14 cellular contexts compared by ENCODE assay signal in genomic region chrX:153922286-153922573, GRCh38. TPM values are rescaled to one million over a fixed set of nuclear protein-coding genes. Genes with fewer than 3 reads are reported as not detected.
A peak's percentile ranks its signal among the peaks of the same experiment; 100 is the strongest.
DNase-seq lines count a peak whose midpoint lies in the region; ATAC-seq, FAIRE-seq and TF ChIP-seq lines count a peak whose summit lies in the region.
"Had no signal": no experiment of that assay in that cellular context is flagged by ENCODE, and none has a peak within 500 bp of the region (broad histone marks: within the 10 kb centered on the region; RNA-seq: fewer than 3 reads in every experiment).

No MANE protein-coding gene starts in this region.

- no peaks in the 10 kb centered on the region for H3K9me3 ChIP-seq in left ventricle myocardium inferior (replicated peaks)
- H3K9me3 ChIP-seq in keratinocyte (ENCODE audit: control insufficient read depth, low read depth, low read length), result no peaks in the 10 kb centered on the region
- H3K9me3 ChIP-seq in transverse colon, result no peaks in the 10 kb centered on the region
- no peaks in the 10 kb centered on the region for H3K9me3 ChIP-seq in ascending aorta

- H3K27me3 ChIP-seq in left ventricle myocardium inferior (ENCODE audit: low read depth), result no peaks in the 10 kb centered on the region
- no peaks in the 10 kb centered on the region for H3K27me3 ChIP-seq in keratinocyte (ENCODE audit: control insufficient read depth, extremely low read depth, insufficient read depth, low read length)
- no peaks in the 10 kb centered on the region for H3K27me3 ChIP-seq in transverse colon
- H3K27me3 ChIP-seq in ascending aorta, result no peaks in the 10 kb centered on the region
- H3K27me3 ChIP-seq: brain microvascular endothelial cell had no signal

- H3K4me1 ChIP-seq in left ventricle myocardium inferior (peaks cover 58% of the 10 kb centered on the region), keratinocyte (ENCODE audit: control insufficient read depth, extremely low read depth, insufficient read depth, low read length) (peaks cover 20% of the 10 kb centered on the region), transverse colon (peaks cover 0 to 35% (median 10%) of the 10 kb centered on the region in 4 donors), ascending aorta (peaks cover 8 to 9% of the 10 kb centered on the region in 2 donors)

- peaks cover 32% of the 10 kb centered on the region for H3K36me3 Mint-ChIP-seq in activated CD4-positive, alpha-beta memory T cell treated with anti-CD3 and anti-CD28 coated beads for 36 hours

- H3K9ac ChIP-seq in keratinocyte (ENCODE audit: control insufficient read depth, extremely low read depth, insufficient read depth, low read length), result no peak overlapping the region

- no peak for TF ChIP-seq POLR2A in transverse colon (IDR thresholded peaks at IDR 0.05)

- no peak for FAIRE-seq in keratinocyte (lab: Jason Lieb, UNC)
- FAIRE-seq: HTR-8/SVneo had no signal

- POLR2A ChIA-PET in activated CD4-positive, alpha-beta memory T cell treated with anti-CD3 and anti-CD28 coated beads for 36 hours (lab: Charles Lee), result interaction anchor here (0.5 to 4.9 kb wide), 4 partner anchors 22 to 128 kb away, joined by 3 to 17 read pairs (median 3); partner anchors contain the start of genes IDH3G and SSR4

- peak overlapping the region; percentile 37 for H3K4me2 ChIP-seq in keratinocyte (ENCODE audit: control insufficient read depth, extremely low read depth, insufficient read depth, low read depth, low read length)

- no peaks in the 10 kb centered on the region for H3K9me1 ChIP-seq in keratinocyte (ENCODE audit: control insufficient read depth, extremely low read depth, insufficient read depth, low read length)

- 73% methylated on average over 7 of the region's 7 CpGs; no CpG with 5 or more reads in 1 of the 2 donors for WGBS in transverse colon (ENCODE audit: low coverage in 1 of 2), 2 donors

- H3K27ac ChIP-seq in left ventricle myocardium inferior (replicated peaks) (peak overlapping the region; percentile 97), keratinocyte (ENCODE audit: control insufficient read depth, insufficient read depth, low read length) (no peak overlapping the region), transverse colon (peak overlapping the region in 3 of 4 donors; percentile 8 to 62 (median 42)), ascending aorta (no peak overlapping the region)
- H3K27ac ChIP-seq: brain microvascular endothelial cell had no signal

- H4K20me1 ChIP-seq in keratinocyte (ENCODE audit: control insufficient read depth, extremely low read depth, insufficient read depth, low read length), result no peaks in the 10 kb centered on the region

- no peak for ATAC-seq in Right ventricle myocardium superior (ENCODE audit: poor library complexity)

- in situ Hi-C loops in transverse colon (cut with MboI; ENCODE audit: low pct_ligation_motif_present in 1 of 4, low pct_unique_long_range_greater_than_20kb in 1 of 4, low sequenced_read_pairs in 3 of 4), result loop anchor here in 1 of 4 donors (25.0 kb wide), 1 partner anchor 110 kb away; no protein-coding TSS in a partner anchor

- H3K79me2 ChIP-seq in keratinocyte (ENCODE audit: control insufficient read depth, insufficient read depth, low read length), result no peaks in the 10 kb centered on the region

- H3K36me3 ChIP-seq in left ventricle myocardium inferior (no peaks in the 10 kb centered on the region), keratinocyte (ENCODE audit: control insufficient read depth in 2 of 2, extremely low read depth in 1 of 2, insufficient read depth in 2 of 2, low read length in 2 of 2) (no peaks in the 10 kb centered on the region), transverse colon (no peaks in the 10 kb centered on the region), ascending aorta (no peaks in the 10 kb centered on the region)
- H3K36me3 ChIP-seq: brain microvascular endothelial cell had no signal

- TF ChIP-seq CTCF in left ventricle myocardium inferior (IDR thresholded peaks at IDR 0.05; ENCODE audit: borderline replicate concordance) (no peak), keratinocyte (optimal IDR thresholded peaks at IDR 0.05 in 1 of 3, IDR thresholded peaks at IDR 0.05 in 1 of 3, conservative IDR thresholded peaks at IDR 0.05 in 1 of 3; ENCODE audit: extremely low read depth in 1 of 3, insufficient read depth in 2 of 3, low read length in 3 of 3) (no peak), transverse colon (IDR thresholded peaks at IDR 0.05) (no peak), ascending aorta (IDR thresholded peaks at IDR 0.05) (no peak)

- H3K4me3 ChIP-seq in left ventricle myocardium inferior, result no peak overlapping the region
- no peak overlapping the region for H3K4me3 ChIP-seq in keratinocyte (ENCODE audit: control insufficient read depth in 2 of 3, extremely low read depth in 1 of 3, insufficient read depth in 2 of 3, low read depth in 1 of 3, low read length in 3 of 3)
- H3K4me3 ChIP-seq in transverse colon, result no peak overlapping the region
- H3K4me3 ChIP-seq in ascending aorta, result no peak overlapping the region

- CTCF ChIA-PET in activated CD4-positive, alpha-beta memory T cell treated with anti-CD3 and anti-CD28 coated beads for 36 hours (lab: Charles Lee), result interaction anchor here (1.1 to 2.2 kb wide), 7 partner anchors 10 to 46 kb away, joined by 3 to 26 read pairs (median 5); partner anchors contain the start of gene NAA10

- H3K27me3 Mint-ChIP-seq in activated CD4-positive, alpha-beta memory T cell treated with anti-CD3 and anti-CD28 coated beads for 36 hours, result no peaks in the 10 kb centered on the region

- H3K4me3 Mint-ChIP-seq in activated CD4-positive, alpha-beta memory T cell treated with anti-CD3 and anti-CD28 coated beads for 36 hours, result peak overlapping the region; percentile 94

- TF ChIP-seq EP300 in transverse colon (IDR thresholded peaks at IDR 0.05; ENCODE audit: low read depth), result no peak

- dilution Hi-C loops in keratinocyte (cut with MboI; ENCODE audit: extremely low pct_ligation_motif_present, low sequenced_read_pairs), result no loop called here

- DNase-seq in left ventricle myocardium inferior, result no peak
- DNase-seq in Right ventricle myocardium superior, result no peak
- no peak for DNase-seq in activated CD4-positive, alpha-beta memory T cell treated with anti-CD3 and anti-CD28 coated beads for 36 hours
- DNase-seq in keratinocyte (ENCODE audit: low read depth, low spot score), result no peak
- no peak for DNase-seq in transverse colon
- no peak for DNase-seq in ascending aorta (ENCODE audit: low spot score in 2 of 2)
- DNase-seq in HPDE6-E6E7 (ENCODE audit: extremely low spot score), result no peak
- DNase-seq in UCSD-AML1 (lab: John Stamatoyannopoulos, UW; ENCODE audit: unreplicated experiment), result no peak
- DNase-seq: brain microvascular endothelial cell; NCI-H2081 treated with DMSO at 0.1 percent for 48 hours; NCI-H526 treated with DMSO at 0.1 percent for 48 hours; stimulated activated CD4-positive, alpha-beta T cell treated with anti-CD3 and anti-CD28 coated beads, Interleukin-4, amount 100 ng/mL, for 1 hour had no signal

- no peak overlapping the region for H2AFZ ChIP-seq in keratinocyte (ENCODE audit: control insufficient read depth, low read length)

- intact Hi-C loops in left ventricle myocardium inferior (cut with micrococcal nuclease), result no loop called here
- intact Hi-C loops in Right ventricle myocardium superior (cut with DNase I), result no loop called here
- intact Hi-C loops in activated CD4-positive, alpha-beta memory T cell treated with anti-CD3 and anti-CD28 coated beads for 36 hours (cut with micrococcal nuclease), result no loop called here
- intact Hi-C loops in transverse colon (cut with DNase I; ENCODE audit: low total_unique reads), result no loop called here
- intact Hi-C loops in ascending aorta (cut with DNase I), result loop anchor here (2.0 kb wide), 1 partner anchor 25 kb away; no protein-coding TSS in a partner anchor

- H3K27ac Mint-ChIP-seq in activated CD4-positive, alpha-beta memory T cell treated with anti-CD3 and anti-CD28 coated beads for 36 hours, result peak overlapping the region; percentile 86

- H3K9me3 Mint-ChIP-seq in activated CD4-positive, alpha-beta memory T cell treated with anti-CD3 and anti-CD28 coated beads for 36 hours, result no peaks in the 10 kb centered on the region

- peaks cover 21% of the 10 kb centered on the region for H3K4me1 Mint-ChIP-seq in activated CD4-positive, alpha-beta memory T cell treated with anti-CD3 and anti-CD28 coated beads for 36 hours (ENCODE audit: low read depth)

RNA-seq across cellular contexts. Expression of gene ARHGAP4, which starts 3.8 kb away (rescaled TPM):
- total RNA-seq in left ventricle myocardium inferior, result 10.0 TPM
- 10.3 TPM for total RNA-seq in Right ventricle myocardium superior
- total RNA-seq in activated CD4-positive, alpha-beta memory T cell treated with anti-CD3 and anti-CD28 coated beads for 36 hours, result 100 to 1,000 TPM; 151 to 160 TPM
- 0.35 to 0.66 TPM (median 0.55 TPM) in 3 replicates for polyA plus RNA-seq in keratinocyte
- not detected for polyA plus RNA-seq in keratinocyte (2011; ENCODE audit: low read depth)
- polyA plus RNA-seq in keratinocyte (2011; cell fraction: cytosol; rRNA removed), result 0.28 and 0.48 TPM in 2 replicates
- polyA plus RNA-seq in keratinocyte (2011; cell fraction: nucleus; rRNA removed), result 1.4 and 1.9 TPM in 2 replicates
- polyA plus RNA-seq in keratinocyte (2012; ENCODE audit: low replicate concordance), result 0.35 and 0.95 TPM in 2 replicates
- polyA minus RNA-seq in keratinocyte, result 0.43 to 0.90 TPM (median 0.56 TPM) in 3 replicates
- polyA minus RNA-seq in keratinocyte (2011; cell fraction: cytosol; rRNA and poly(A)+ RNA removed), result not detected
- 0.42 and 1.1 TPM in 2 replicates for polyA minus RNA-seq in keratinocyte (2011; cell fraction: nucleus; rRNA and poly(A)+ RNA removed)
- 10 to 100 TPM; 44.9 to 52.4 (median 49.9) TPM for total RNA-seq in transverse colon
- total RNA-seq in ascending aorta, result 94.3 TPM

RNA-seq across cellular contexts. Expression of gene NAA10, which starts 12.6 kb away (rescaled TPM):
- total RNA-seq in left ventricle myocardium inferior, result 67.1 TPM
- 70.4 TPM for total RNA-seq in Right ventricle myocardium superior
- total RNA-seq in activated CD4-positive, alpha-beta memory T cell treated with anti-CD3 and anti-CD28 coated beads for 36 hours, result 100 to 1,000 TPM; 106 to 115 TPM
- polyA plus RNA-seq in keratinocyte, result 103 to 149 TPM (median 112 TPM) in 3 replicates
- 27.1 TPM for polyA plus RNA-seq in keratinocyte (2011; ENCODE audit: low read depth)
- polyA plus RNA-seq in keratinocyte (2011; cell fraction: cytosol; rRNA removed), result 120 and 137 TPM in 2 replicates
- polyA plus RNA-seq in keratinocyte (2011; cell fraction: nucleus; rRNA removed), result 102 and 124 TPM in 2 replicates
- 84.8 and 171 TPM in 2 replicates for polyA plus RNA-seq in keratinocyte (2012; ENCODE audit: low replicate concordance)
- 71.1 to 133 TPM (median 107 TPM) in 3 replicates for polyA minus RNA-seq in keratinocyte
- polyA minus RNA-seq in keratinocyte (2011; cell fraction: cytosol; rRNA and poly(A)+ RNA removed), result 77.3 TPM
- polyA minus RNA-seq in keratinocyte (2011; cell fraction: nucleus; rRNA and poly(A)+ RNA removed), result 27.0 and 27.8 TPM in 2 replicates
- total RNA-seq in transverse colon, result 10 to 100 TPM; 29.9 to 57.2 (median 47.4) TPM
- total RNA-seq in ascending aorta, result 155 TPM

RNA-seq across cellular contexts. Expression of gene AVPR2, which starts 17.8 kb away (rescaled TPM):
- total RNA-seq in left ventricle myocardium inferior (3.1 TPM), Right ventricle myocardium superior (4.1 TPM), transverse colon (10 to 100 TPM in 1 of 4 donors, 1 to 10 TPM in 1, under 1 TPM in 1, not detected in 1; 0.41 to 72.2 (median 9.8) TPM), ascending aorta (4.8 TPM)
- not detected for total RNA-seq in activated CD4-positive, alpha-beta memory T cell treated with anti-CD3 and anti-CD28 coated beads for 36 hours
- polyA plus RNA-seq in keratinocyte, result not detected in 3 replicates
- polyA plus RNA-seq in keratinocyte (2011; ENCODE audit: low read depth), result not detected
- not detected in 2 replicates for polyA plus RNA-seq in keratinocyte (2011; cell fraction: cytosol; rRNA removed)
- polyA plus RNA-seq in keratinocyte (2011; cell fraction: nucleus; rRNA removed), result not detected in 2 replicates
- not detected in 2 replicates for polyA plus RNA-seq in keratinocyte (2012; ENCODE audit: low replicate concordance)
- not detected in 3 replicates for polyA minus RNA-seq in keratinocyte
- polyA minus RNA-seq in keratinocyte (2011; cell fraction: cytosol; rRNA and poly(A)+ RNA removed), result not detected
- not detected in 2 replicates for polyA minus RNA-seq in keratinocyte (2011; cell fraction: nucleus; rRNA and poly(A)+ RNA removed)

RNA-seq across cellular contexts. Expression of gene RENBP, which starts 22.2 kb away (rescaled TPM):
- total RNA-seq in left ventricle myocardium inferior (7.5 TPM), Right ventricle myocardium superior (11.1 TPM), transverse colon (10 to 100 TPM in 1 of 4 donors, 1 to 10 TPM in 2, not detected in 1; 4.6 to 13.1 (median 7.2) TPM), ascending aorta (15.5 TPM)
- total RNA-seq in activated CD4-positive, alpha-beta memory T cell treated with anti-CD3 and anti-CD28 coated beads for 36 hours, result 1 to 10 TPM; 8.2 to 8.4 TPM
- 0.08 to 0.40 TPM (median 0.16 TPM) in 3 replicates for polyA plus RNA-seq in keratinocyte
- 0.77 TPM for polyA plus RNA-seq in keratinocyte (2011; ENCODE audit: low read depth)
- 0.23 TPM in 1 of 2 replicates, not detected in the other for polyA plus RNA-seq in keratinocyte (2011; cell fraction: cytosol; rRNA removed)
- polyA plus RNA-seq in keratinocyte (2011; cell fraction: nucleus; rRNA removed), result 0.39 and 0.71 TPM in 2 replicates
- polyA plus RNA-seq in keratinocyte (2012; ENCODE audit: low replicate concordance), result 0.08 and 1.6 TPM in 2 replicates
- 0.13 TPM in 1 of 3 replicates, not detected in the others for polyA minus RNA-seq in keratinocyte
- not detected for polyA minus RNA-seq in keratinocyte (2011; cell fraction: cytosol; rRNA and poly(A)+ RNA removed)
- not detected in 2 replicates for polyA minus RNA-seq in keratinocyte (2011; cell fraction: nucleus; rRNA and poly(A)+ RNA removed)
- total RNA-seq: M059J had no signal

RNA-seq across cellular contexts. Expression of gene L1CAM, which starts 36.3 kb away (rescaled TPM):
- 4.0 TPM for total RNA-seq in left ventricle myocardium inferior
- total RNA-seq in Right ventricle myocardium superior, result 5.3 TPM
- 1 to 10 TPM in 1 of 2 experiments, under 1 TPM in 1; 0.45 to 1.3 TPM for total RNA-seq in activated CD4-positive, alpha-beta memory T cell treated with anti-CD3 and anti-CD28 coated beads for 36 hours
- polyA plus RNA-seq in keratinocyte, result 18.2 to 31.1 TPM (median 23.3 TPM) in 3 replicates
- polyA plus RNA-seq in keratinocyte (2011; ENCODE audit: low read depth), result 2.4 TPM
- 17.9 and 33.1 TPM in 2 replicates for polyA plus RNA-seq in keratinocyte (2011; cell fraction: cytosol; rRNA removed)
- 147 and 179 TPM in 2 replicates for polyA plus RNA-seq in keratinocyte (2011; cell fraction: nucleus; rRNA removed)
- polyA plus RNA-seq in keratinocyte (2012; ENCODE audit: low replicate concordance), result 6.5 and 62.0 TPM in 2 replicates
- polyA minus RNA-seq in keratinocyte, result 56.7 to 115 TPM (median 71.5 TPM) in 3 replicates
- polyA minus RNA-seq in keratinocyte (2011; cell fraction: cytosol; rRNA and poly(A)+ RNA removed), result 111 TPM
- 208 and 281 TPM in 2 replicates for polyA minus RNA-seq in keratinocyte (2011; cell fraction: nucleus; rRNA and poly(A)+ RNA removed)
- 1 to 10 TPM; 5.2 to 7.1 (median 6.1) TPM for total RNA-seq in transverse colon
- total RNA-seq in ascending aorta, result 25.8 TPM

Comparison
In these comparisons a context has a peak if more than half of its experiments do, and no peak if none do; other contexts are left out.
1. H3K27ac ChIP-seq: peak in left ventricle myocardium inferior (single experiment) and transverse colon (3 of 4); none in keratinocyte (single experiment) and ascending aorta (0 of 2).